ENCODE assay signal across 22 cellular contexts in genomic region chr3:194802125-194802433, GRCh38.
"Had no signal": no experiment of that assay in that cellular context is flagged by ENCODE, and none has a peak within 500 bp of the region (broad histone marks: within the 10 kb centered on the region; RNA-seq: fewer than 3 reads in every experiment).

No MANE protein-coding gene starts in this region.

- H3K36me3 Mint-ChIP-seq: activated naive CD4-positive, alpha-beta T cell treated with anti-CD3 and anti-CD28 coated beads, Interleukin-2, amount 50 U/mL, for 24 hours; WTC11 had no signal

- H3K4me1 Mint-ChIP-seq: activated naive CD4-positive, alpha-beta T cell treated with anti-CD3 and anti-CD28 coated beads, Interleukin-2, amount 50 U/mL, for 24 hours had no signal

- H3K4me3 ChIP-seq: ascending aorta, body of pancreas, MG63, SJSA1 had no signal

- H3K9me3 Mint-ChIP-seq: activated naive CD4-positive, alpha-beta T cell treated with anti-CD3 and anti-CD28 coated beads, Interleukin-2, amount 50 U/mL, for 24 hours; activated T-helper 1 cell treated with anti-CD3 and anti-CD28 coated beads, Interleukin-12 subunit alpha, Interleukin-12 subunit beta, Interleukin-2, Interleukin-4 antibody, amounts not matched to agents 30 ng/mL and 10 ng/mL and 1 ng/mL, durations not matched to agents 14 hours and 24 hours and 36 hours; WTC11 had no signal

- H3K27ac ChIP-seq: ascending aorta, body of pancreas, SJSA1 had no signal

- H3K4me3 Mint-ChIP-seq: activated CD8-positive, alpha-beta T cell treated with anti-CD3 and anti-CD28 coated beads, Interleukin-2, amount 10 ng/mL, durations not matched to agents 7 days and 5 days; activated naive CD4-positive, alpha-beta T cell treated with anti-CD3 and anti-CD28 coated beads, Interleukin-2, amount 50 U/mL, for 24 hours; activated T-helper 1 cell treated with anti-CD3 and anti-CD28 coated beads, Interleukin-12 subunit alpha, Interleukin-12 subunit beta, Interleukin-2, Interleukin-4 antibody, amounts not matched to agents 30 ng/mL and 10 ng/mL and 1 ng/mL, durations not matched to agents 14 hours and 24 hours and 36 hours; WTC11 had no signal

- H3K36me3 ChIP-seq: ascending aorta, MG63, SJSA1 had no signal

- DNase-seq: activated CD4-positive, alpha-beta T cell treated with anti-CD3 and anti-CD28 coated beads for 48 hours; activated CD4-positive, alpha-beta T cell treated with anti-CD3 and anti-CD28 coated beads, Interleukin-2, amount 50 U/mL, for 4 hours; activated CD4-positive, CD25-positive, alpha-beta regulatory T cell treated with anti-CD3 and anti-CD28 coated beads, Interleukin-2, amount 50 U/mL, for 72 hours; activated CD8-positive, alpha-beta T cell treated with anti-CD3 and anti-CD28 coated beads, Interleukin-2, amount 10 ng/mL, durations not matched to agents 7 days and 5 days; activated effector memory CD4-positive, alpha-beta T cell treated with Interleukin-2 at 50 U/mL for 16 hours; activated naive CD4-positive, alpha-beta T cell; activated T-cell treated with anti-CD3 and anti-CD28 coated beads, Interleukin-2, amount 50 U/mL, for 1 hour; body of pancreas; MG63; NCI-H1105; NCI-H146; NCI-H187 treated with DMSO at 0.1 percent for 48 hours; NCI-H2081 treated with DMSO at 0.1 percent for 48 hours; NCI-H524; PC-3; SHP77; SW 1271 had no signal

- H3K4me1 ChIP-seq: ascending aorta, body of pancreas, SJSA1 had no signal

- H3K27ac Mint-ChIP-seq: activated CD8-positive, alpha-beta T cell treated with anti-CD3 and anti-CD28 coated beads, Interleukin-2, amount 10 ng/mL, durations not matched to agents 7 days and 5 days; activated naive CD4-positive, alpha-beta T cell treated with anti-CD3 and anti-CD28 coated beads, Interleukin-2, amount 50 U/mL, for 24 hours; activated T-helper 1 cell treated with anti-CD3 and anti-CD28 coated beads, Interleukin-12 subunit alpha, Interleukin-12 subunit beta, Interleukin-2, Interleukin-4 antibody, amounts not matched to agents 30 ng/mL and 10 ng/mL and 1 ng/mL, durations not matched to agents 14 hours and 24 hours and 36 hours; WTC11 had no signal

- H3K9me3 ChIP-seq: ascending aorta, body of pancreas, MG63, SJSA1 had no signal

- H3K27me3 ChIP-seq: ascending aorta, body of pancreas, MG63, SJSA1 had no signal
